Comparison of ENCODE assay signal across 1 cellular context in the genomic region with DNA sequence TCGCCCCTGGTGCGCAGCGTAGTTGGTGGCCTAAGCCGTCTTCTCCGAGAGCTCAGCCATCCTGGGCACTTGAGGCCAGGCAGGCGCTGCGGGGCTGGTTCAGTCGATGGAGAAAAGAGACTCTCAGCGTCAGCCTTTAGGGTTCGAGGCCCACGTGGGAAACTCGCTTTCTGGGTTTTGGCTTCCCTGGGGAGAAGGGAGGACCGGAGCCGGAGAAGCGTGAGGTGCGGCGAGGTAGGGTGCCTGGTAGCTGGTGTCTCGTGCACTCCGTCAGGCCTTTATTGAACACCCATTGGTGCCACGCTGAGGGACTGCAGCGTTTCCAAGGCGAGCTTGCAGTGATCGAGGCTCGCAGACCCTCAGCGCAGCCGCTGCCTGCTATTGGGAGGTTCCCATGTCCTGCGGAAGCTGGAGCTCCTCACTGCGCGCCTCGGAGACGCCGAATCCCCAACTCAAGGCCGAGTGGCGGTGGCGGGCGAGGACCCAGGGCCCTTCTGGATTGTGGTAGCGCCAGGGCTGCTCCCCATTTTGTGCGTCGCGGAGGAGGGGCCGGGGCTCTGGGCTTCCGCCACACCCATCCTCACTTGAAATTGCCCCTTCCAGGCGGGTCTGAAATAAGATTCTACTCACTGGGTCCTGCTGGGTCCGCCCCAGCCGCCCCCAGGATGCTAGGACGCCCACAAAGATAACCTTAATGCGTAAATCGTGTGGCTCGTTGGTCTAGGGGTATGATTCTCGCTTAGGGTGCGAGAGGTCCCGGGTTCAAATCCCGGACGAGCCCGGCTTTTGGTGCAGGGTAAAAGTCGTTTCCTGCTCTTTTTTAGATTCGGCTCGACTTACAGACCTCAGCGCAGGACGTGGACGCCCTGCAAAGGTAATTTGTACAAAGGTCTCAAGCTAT.
TF ChIP-seq lines count a peak whose summit lies in the region.

No MANE protein-coding gene starts in this region.

TF ChIP-seq in HEK293, 187 proteins besides CTCF, POLR2A, EP300 and RAD21 (continued from another document and continues in another):
- TF ChIP-seq ELK4 (IDR thresholded peaks at IDR 0.05; ENCODE audit: borderline replicate concordance, low read depth, low read length) (no peak), MEIS1 (CRISPR knock-in tag; IDR thresholded peaks at IDR 0.05; ENCODE audit: borderline replicate concordance) (no peak), ZNF558 (tag by site-specific recombination; IDR thresholded peaks at IDR 0.05) (peak; percentile 50; the same call in 1 of the 2 replicates), ZNF707 (tag by site-specific recombination; IDR thresholded peaks at IDR 0.05) (no peak), GLIS1 (tag by site-specific recombination; IDR thresholded peaks at IDR 0.05) (peak; percentile 39; the same call in 1 of the 2 replicates), ZNF10 (tag by site-specific recombination; IDR thresholded peaks at IDR 0.05) (no peak), ZFP3 (tag by site-specific recombination; IDR thresholded peaks at IDR 0.05; ENCODE audit: low read depth) (no peak), ZNF341 (tag by site-specific recombination; IDR thresholded peaks at IDR 0.05; ENCODE audit: low read depth) (no peak), ZNF600 (tag by site-specific recombination; IDR thresholded peaks at IDR 0.05) (no peak), ZBTB21 (tag by site-specific recombination; IDR thresholded peaks at IDR 0.05) (peak; percentile 44; the same call in 1 of the 2 replicates), MZF1 (tag by site-specific recombination; IDR thresholded peaks at IDR 0.05; ENCODE audit: borderline replicate concordance) (peak; percentile 74), GLI4 (tag by site-specific recombination; IDR thresholded peaks at IDR 0.05) (0 out of 2 replicates have a peak, but pooled peaks have one; percentile 46), ZNF112 (tag by site-specific recombination; IDR thresholded peaks at IDR 0.05) (no peak), ZNF561 (tag by site-specific recombination; IDR thresholded peaks at IDR 0.05; ENCODE audit: borderline replicate concordance) (peak; percentile 94), ZNF768 (tag by site-specific recombination; IDR thresholded peaks at IDR 0.05) (no peak), ZNF510 (tag by site-specific recombination; IDR thresholded peaks at IDR 0.05; ENCODE audit: insufficient replicate concordance) (no peak), BCL11A (tag by site-specific recombination; IDR thresholded peaks at IDR 0.05; ENCODE audit: low read depth) (no peak), ZNF571 (tag by site-specific recombination; IDR thresholded peaks at IDR 0.05) (no peak), ZFP37 (tag by site-specific recombination; IDR thresholded peaks at IDR 0.05) (peak; percentile 74), ZNF362 (tag by site-specific recombination; IDR thresholded peaks at IDR 0.05) (peak; percentile 85), ZXDB (tag by site-specific recombination; IDR thresholded peaks at IDR 0.05) (peak; percentile 71; the same call in 1 of the 2 replicates), ZNF555 (tag by site-specific recombination; conservative IDR thresholded peaks at IDR 0.05) (no peak), IKZF3 (tag by site-specific recombination; IDR thresholded peaks at IDR 0.05) (no peak; the same call in 1 of the 2 replicates), ZNF350 (tag by site-specific recombination; IDR thresholded peaks at IDR 0.05) (no peak), ZFHX2 (tag by site-specific recombination; conservative IDR thresholded peaks at IDR 0.05) (peak; percentile 96), ZNF184 (tag by site-specific recombination; IDR thresholded peaks at IDR 0.05) (peak; percentile 81; the same call in 1 of the 2 replicates), ZNF19 (tag by site-specific recombination; IDR thresholded peaks at IDR 0.05; ENCODE audit: low read depth) (no peak), SCRT1 (tag by site-specific recombination; IDR thresholded peaks at IDR 0.05; ENCODE audit: borderline replicate concordance) (no peak), ZSCAN16 (tag by site-specific recombination; IDR thresholded peaks at IDR 0.05) (peak; percentile 41; the same call in 1 of the 2 replicates), ZNF175 (tag by site-specific recombination; IDR thresholded peaks at IDR 0.05) (no peak), KLF17 (tag by site-specific recombination; IDR thresholded peaks at IDR 0.05) (peak; percentile 76), ZNF155 (tag by site-specific recombination; IDR thresholded peaks at IDR 0.05) (no peak), ZNF169 (tag by site-specific recombination; IDR thresholded peaks at IDR 0.05) (no peak), ZBTB6 (tag by site-specific recombination; IDR thresholded peaks at IDR 0.05) (peak; percentile 78), HOXC10 (CRISPR knock-in tag; IDR thresholded peaks at IDR 0.05) (no peak), SCRT2 (tag by site-specific recombination; IDR thresholded peaks at IDR 0.05) (no peak), FEZF1 (tag by site-specific recombination; IDR thresholded peaks at IDR 0.05) (peak; percentile 37), ZNF610 (tag by site-specific recombination; IDR thresholded peaks at IDR 0.05; ENCODE audit: borderline replicate concordance) (peak; percentile 57; the same call in 1 of the 2 replicates), HOXA7 (CRISPR knock-in tag; IDR thresholded peaks at IDR 0.05; ENCODE audit: borderline replicate concordance) (no peak), OVOL3 (tag by site-specific recombination; IDR thresholded peaks at IDR 0.05) (no peak), TCF7L2 (IDR thresholded peaks at IDR 0.05; ENCODE audit: borderline replicate concordance, low read depth, low read length) (no peak), ZNF560 (tag by site-specific recombination; IDR thresholded peaks at IDR 0.05; ENCODE audit: borderline replicate concordance) (no peak)
- TF ChIP-seq, protein P1, sequence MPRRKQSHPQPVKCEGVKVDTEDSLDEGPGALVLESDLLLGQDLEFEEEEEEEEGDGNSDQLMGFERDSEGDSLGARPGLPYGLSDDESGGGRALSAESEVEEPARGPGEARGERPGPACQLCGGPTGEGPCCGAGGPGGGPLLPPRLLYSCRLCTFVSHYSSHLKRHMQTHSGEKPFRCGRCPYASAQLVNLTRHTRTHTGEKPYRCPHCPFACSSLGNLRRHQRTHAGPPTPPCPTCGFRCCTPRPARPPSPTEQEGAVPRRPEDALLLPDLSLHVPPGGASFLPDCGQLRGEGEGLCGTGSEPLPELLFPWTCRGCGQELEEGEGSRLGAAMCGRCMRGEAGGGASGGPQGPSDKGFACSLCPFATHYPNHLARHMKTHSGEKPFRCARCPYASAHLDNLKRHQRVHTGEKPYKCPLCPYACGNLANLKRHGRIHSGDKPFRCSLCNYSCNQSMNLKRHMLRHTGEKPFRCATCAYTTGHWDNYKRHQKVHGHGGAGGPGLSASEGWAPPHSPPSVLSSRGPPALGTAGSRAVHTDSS (tag by site-specific recombination; IDR thresholded peaks at IDR 0.05): 0 out of 2 replicates have a peak, but pooled peaks have one; percentile 9
- TF ChIP-seq, protein P2, sequence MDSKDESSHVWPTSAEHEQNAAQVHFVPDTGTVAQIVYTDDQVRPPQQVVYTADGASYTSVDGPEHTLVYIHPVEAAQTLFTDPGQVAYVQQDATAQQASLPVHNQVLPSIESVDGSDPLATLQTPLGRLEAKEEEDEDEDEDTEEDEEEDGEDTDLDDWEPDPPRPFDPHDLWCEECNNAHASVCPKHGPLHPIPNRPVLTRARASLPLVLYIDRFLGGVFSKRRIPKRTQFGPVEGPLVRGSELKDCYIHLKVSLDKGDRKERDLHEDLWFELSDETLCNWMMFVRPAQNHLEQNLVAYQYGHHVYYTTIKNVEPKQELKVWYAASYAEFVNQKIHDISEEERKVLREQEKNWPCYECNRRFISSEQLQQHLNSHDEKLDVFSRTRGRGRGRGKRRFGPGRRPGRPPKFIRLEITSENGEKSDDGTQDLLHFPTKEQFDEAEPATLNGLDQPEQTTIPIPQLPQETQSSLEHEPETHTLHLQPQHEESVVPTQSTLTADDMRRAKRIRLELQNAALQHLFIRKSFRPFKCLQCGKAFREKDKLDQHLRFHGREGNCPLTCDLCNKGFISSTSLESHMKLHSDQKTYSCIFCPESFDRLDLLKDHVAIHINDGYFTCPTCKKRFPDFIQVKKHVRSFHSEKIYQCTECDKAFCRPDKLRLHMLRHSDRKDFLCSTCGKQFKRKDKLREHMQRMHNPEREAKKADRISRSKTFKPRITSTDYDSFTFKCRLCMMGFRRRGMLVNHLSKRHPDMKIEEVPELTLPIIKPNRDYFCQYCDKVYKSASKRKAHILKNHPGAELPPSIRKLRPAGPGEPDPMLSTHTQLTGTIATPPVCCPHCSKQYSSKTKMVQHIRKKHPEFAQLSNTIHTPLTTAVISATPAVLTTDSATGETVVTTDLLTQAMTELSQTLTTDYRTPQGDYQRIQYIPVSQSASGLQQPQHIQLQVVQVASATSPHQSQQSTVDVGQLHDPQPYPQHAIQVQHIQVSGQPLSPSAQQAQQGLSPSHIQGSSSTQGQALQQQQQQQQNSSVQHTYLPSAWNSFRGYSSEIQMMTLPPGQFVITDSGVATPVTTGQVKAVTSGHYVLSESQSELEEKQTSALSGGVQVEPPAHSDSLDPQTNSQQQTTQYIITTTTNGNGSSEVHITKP (tag by site-specific recombination; IDR thresholded peaks at IDR 0.05): peak; percentile 86
- TF ChIP-seq, protein P3, sequence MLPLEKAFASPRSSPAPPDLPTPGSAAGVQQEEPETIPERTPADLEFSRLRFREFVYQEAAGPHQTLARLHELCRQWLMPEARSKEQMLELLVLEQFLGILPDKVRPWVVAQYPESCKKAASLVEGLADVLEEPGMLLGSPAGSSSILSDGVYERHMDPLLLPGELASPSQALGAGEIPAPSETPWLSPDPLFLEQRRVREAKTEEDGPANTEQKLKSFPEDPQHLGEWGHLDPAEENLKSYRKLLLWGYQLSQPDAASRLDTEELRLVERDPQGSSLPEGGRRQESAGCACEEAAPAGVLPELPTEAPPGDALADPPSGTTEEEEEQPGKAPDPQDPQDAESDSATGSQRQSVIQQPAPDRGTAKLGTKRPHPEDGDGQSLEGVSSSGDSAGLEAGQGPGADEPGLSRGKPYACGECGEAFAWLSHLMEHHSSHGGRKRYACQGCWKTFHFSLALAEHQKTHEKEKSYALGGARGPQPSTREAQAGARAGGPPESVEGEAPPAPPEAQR (tag by site-specific recombination; IDR thresholded peaks at IDR 0.05): 0 out of 2 replicates have a peak, but pooled peaks have one; percentile 60
- TF ChIP-seq, protein P4, sequence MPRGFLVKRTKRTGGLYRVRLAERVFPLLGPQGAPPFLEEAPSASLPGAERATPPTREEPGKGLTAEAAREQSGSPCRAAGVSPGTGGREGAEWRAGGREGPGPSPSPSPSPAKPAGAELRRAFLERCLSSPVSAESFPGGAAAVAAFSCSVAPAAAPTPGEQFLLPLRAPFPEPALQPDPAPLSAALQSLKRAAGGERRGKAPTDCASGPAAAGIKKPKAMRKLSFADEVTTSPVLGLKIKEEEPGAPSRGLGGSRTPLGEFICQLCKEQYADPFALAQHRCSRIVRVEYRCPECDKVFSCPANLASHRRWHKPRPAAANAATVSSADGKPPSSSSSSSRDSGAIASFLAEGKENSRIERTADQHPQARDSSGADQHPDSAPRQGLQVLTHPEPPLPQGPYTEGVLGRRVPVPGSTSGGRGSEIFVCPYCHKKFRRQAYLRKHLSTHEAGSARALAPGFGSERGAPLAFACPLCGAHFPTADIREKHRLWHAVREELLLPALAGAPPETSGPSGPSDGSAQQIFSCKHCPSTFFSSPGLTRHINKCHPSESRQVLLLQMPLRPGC (tag by site-specific recombination; IDR thresholded peaks at IDR 0.05): no peak
- TF ChIP-seq, protein P5, sequence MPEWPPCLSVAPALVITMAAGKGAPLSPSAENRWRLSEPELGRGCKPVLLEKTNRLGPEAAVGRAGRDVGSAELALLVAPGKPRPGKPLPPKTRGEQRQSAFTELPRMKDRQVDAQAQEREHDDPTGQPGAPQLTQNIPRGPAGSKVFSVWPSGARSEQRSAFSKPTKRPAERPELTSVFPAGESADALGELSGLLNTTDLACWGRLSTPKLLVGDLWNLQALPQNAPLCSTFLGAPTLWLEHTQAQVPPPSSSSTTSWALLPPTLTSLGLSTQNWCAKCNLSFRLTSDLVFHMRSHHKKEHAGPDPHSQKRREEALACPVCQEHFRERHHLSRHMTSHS (tag by site-specific recombination; IDR thresholded peaks at IDR 0.05): no peak
